35 cellular contexts compared by ENCODE assay signal in the genomic region with DNA sequence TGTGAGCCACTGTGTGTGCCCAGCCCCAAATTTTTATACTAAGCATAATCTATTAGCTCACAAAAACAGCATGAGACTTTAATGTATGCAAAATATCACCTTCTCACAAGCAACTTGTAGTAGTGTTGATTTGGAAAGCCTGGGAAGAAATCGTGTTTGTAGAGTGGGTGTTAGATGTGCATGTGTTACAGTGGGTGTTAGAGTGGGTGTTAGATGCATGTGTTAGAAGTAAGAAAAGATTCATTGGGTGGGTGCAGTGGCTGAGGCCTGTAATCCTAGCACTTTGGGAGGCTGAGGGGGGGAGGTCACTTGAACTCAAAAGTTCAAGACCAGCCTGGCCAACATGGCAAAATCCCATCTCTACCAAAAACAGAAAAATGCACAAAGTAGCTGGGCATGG.
"Had no signal": no experiment of that assay in that cellular context is flagged by ENCODE, and none has a peak within 500 bp of the region (broad histone marks: within the 10 kb centered on the region; RNA-seq: fewer than 3 reads in every experiment).

No MANE protein-coding gene starts in this region.

- H3K36me3 ChIP-seq: MG63 had no signal

- H3K27ac ChIP-seq: KMS-11 had no signal

- H3K27me3 ChIP-seq: MG63 had no signal

- H3K4me3 ChIP-seq: MG63 had no signal

- H3K9me3 ChIP-seq: MG63 had no signal

- DNase-seq: Karpas-422, Kasumi-1, KG1, MG63, MM.1S, MV-4-11, NCI-H1048, NCI-H1092, NCI-H1092 treated with DMSO at 0.1 percent for 48 hours, NCI-H1105, NCI-H1105 treated with DMSO at 0.1 percent for 48 hours, NCI-H1417, NCI-H1417 treated with DMSO at 0.1 percent for 48 hours, NCI-H1436, NCI-H1436 treated with DMSO at 0.1 percent for 48 hours, NCI-H146, NCI-H1694, NCI-H1694 treated with DMSO at 0.1 percent for 48 hours, NCI-H187, NCI-H187 treated with DMSO at 0.1 percent for 48 hours, NCI-H1930, NCI-H2029, NCI-H2029 treated with DMSO at 0.1 percent for 48 hours, NCI-H2081, NCI-H2081 treated with DMSO at 0.1 percent for 48 hours, NCI-H2107, NCI-H2171, NCI-H2171 treated with DMSO at 0.1 percent for 48 hours, NCI-H2227 treated with DMSO at 0.1 percent for 48 hours, NCI-H226, NCI-H345, NCI-H446, NCI-H446 treated with DMSO at 0.1 percent for 48 hours, NCI-H510A had no signal

- H3K4me2 ChIP-seq: KMS-11 had no signal

- H3K9ac ChIP-seq: KMS-11 had no signal
